ENCODE assay signal across 22 cellular contexts in genomic region chr7:128219646-128220045, GRCh38. TPM values are rescaled to one million over a fixed set of nuclear protein-coding genes. Genes with fewer than 3 reads are reported as not detected.
DNase-seq lines count a peak whose midpoint lies in the region; TF ChIP-seq lines count a peak whose summit lies in the region.
"Had no signal": no experiment of that assay in that cellular context is flagged by ENCODE, and none has a peak within 500 bp of the region (broad histone marks: within the 10 kb centered on the region; RNA-seq: fewer than 3 reads in every experiment).

No MANE protein-coding gene starts in this region.

- H3K27me3 ChIP-seq in neutrophil (no peaks in the 10 kb centered on the region), sigmoid colon (peaks cover 0 to 4% (median 0%) of the 10 kb centered on the region in 3 donors)
- H3K27me3 ChIP-seq: BE2C; BLaER1 treated with 17β-estradiol and CSF1 and Interleukin-3, amounts not matched to agents 10 nM and 100 nM had no signal

- H3K9me3 Mint-ChIP-seq in CD14-positive monocyte (peaks cover 0 to 9% (median 2%) of the 10 kb centered on the region in 7 donors), glutamatergic neuron (ENCODE audit: unreplicated experiment) (no peaks in the 10 kb centered on the region)
- H3K9me3 Mint-ChIP-seq: CD4-positive, alpha-beta memory T cell had no signal

- H3K36me3 ChIP-seq in neutrophil: no peaks in the 10 kb centered on the region
- H3K36me3 ChIP-seq in sigmoid colon: no peaks in the 10 kb centered on the region
- H3K36me3 ChIP-seq: BE2C; BLaER1 treated with 17β-estradiol and CSF1 and Interleukin-3, amounts not matched to agents 10 nM and 100 nM had no signal

- DNase-seq in CD14-positive monocyte (ENCODE audit: low spot score): no peak
- DNase-seq in glutamatergic neuron: no peak
- DNase-seq in sigmoid colon: peak; percentile 20
- no peak for DNase-seq in NCI-H2171 treated with DMSO at 0.1 percent for 48 hours (lab: John Stamatoyannopoulos, UW)
- DNase-seq in hepatic stellate cell (ENCODE audit: low spot score): no peak
- DNase-seq in DMS79 (lab: John Stamatoyannopoulos, UW): no peak
- DNase-seq: 8988T; ACHN; AML-193; BE2C; Calu3; CD4-positive, alpha-beta memory T cell; COR-L47; DMS53; DND-41; GM23248; H7; HCEC 1CT had no signal

- H3K9me3 ChIP-seq in neutrophil (no peaks in the 10 kb centered on the region), sigmoid colon (no peaks in the 10 kb centered on the region)
- H3K9me3 ChIP-seq: A549, BE2C had no signal

- no peak for TF ChIP-seq POLR2A in sigmoid colon (IDR thresholded peaks at IDR 0.05)

- H3K36me3 Mint-ChIP-seq in CD14-positive monocyte (peaks cover 0 to 7% of the 10 kb centered on the region in 2 donors), glutamatergic neuron (ENCODE audit: unreplicated experiment) (peaks cover 4% of the 10 kb centered on the region)
- H3K36me3 Mint-ChIP-seq: CD4-positive, alpha-beta memory T cell had no signal

- WGBS in sigmoid colon, 2 donors: 77 to 82% methylated on average over 2 of the region's 2 CpGs

- H3K4me3 ChIP-seq in neutrophil (ENCODE audit: low read depth in 1 of 2, low read length in 1 of 2) (no peak overlapping the region), sigmoid colon (no peak overlapping the region)
- H3K4me3 ChIP-seq: A549; BLaER1 treated with 17β-estradiol and CSF1 and Interleukin-3, amounts not matched to agents 10 nM and 100 nM; GM23248 had no signal

- peak overlapping the region in 6 of 7 donors; percentile 9 to 81 (median 46) for H3K27ac Mint-ChIP-seq in CD14-positive monocyte
- H3K27ac Mint-ChIP-seq in glutamatergic neuron (ENCODE audit: unreplicated experiment): no peak overlapping the region
- H3K27ac Mint-ChIP-seq: CD4-positive, alpha-beta memory T cell had no signal

- H3K4me1 Mint-ChIP-seq in CD14-positive monocyte (peaks cover 70% of the 10 kb centered on the region), glutamatergic neuron (ENCODE audit: low read depth, unreplicated experiment) (peaks cover 9% of the 10 kb centered on the region)
- H3K4me1 Mint-ChIP-seq: CD4-positive, alpha-beta memory T cell had no signal

- no peak for TF ChIP-seq EP300 in sigmoid colon (IDR thresholded peaks at IDR 0.05)

- H3K27me3 Mint-ChIP-seq in CD14-positive monocyte (ENCODE audit: low read depth in 3 of 3) (peaks cover 0 to 3% (median 2%) of the 10 kb centered on the region in 3 donors), glutamatergic neuron (ENCODE audit: unreplicated experiment) (peaks cover 6% of the 10 kb centered on the region)

- H3K4me3 Mint-ChIP-seq in CD14-positive monocyte: no peak overlapping the region
- peak overlapping the region; percentile 53 for H3K4me3 Mint-ChIP-seq in glutamatergic neuron (ENCODE audit: unreplicated experiment)
- H3K4me3 Mint-ChIP-seq: CD4-positive, alpha-beta memory T cell had no signal

- TF ChIP-seq CTCF in CD14-positive monocyte (IDR thresholded peaks at IDR 0.05) (no peak), glutamatergic neuron (IDR thresholded peaks at IDR 0.05; ENCODE audit: partially characterized antibody, unreplicated experiment) (no peak), neutrophil (IDR thresholded peaks at IDR 0.05) (no peak), sigmoid colon (IDR thresholded peaks at IDR 0.05) (no peak)

- H3K27ac ChIP-seq in neutrophil (peak overlapping the region; percentile 85), sigmoid colon (no peak overlapping the region)
- H3K27ac ChIP-seq: A549; BLaER1 treated with 17β-estradiol and CSF1 and Interleukin-3, amounts not matched to agents 10 nM and 100 nM; GM23248 had no signal

- peaks cover 66 to 83% of the 10 kb centered on the region in 2 experiments for H3K4me1 ChIP-seq in neutrophil (ENCODE audit: control insufficient read depth in 1 of 2, insufficient read depth in 1 of 2, low read depth in 1 of 2, low read length in 1 of 2)
- H3K4me1 ChIP-seq in sigmoid colon: peaks cover 0 to 9% (median 3%) of the 10 kb centered on the region in 4 donors

- intact Hi-C loops in CD14-positive monocyte (cut with micrococcal nuclease) (loop anchor here in 1 of 2 donors (10.0 kb wide), 1 partner anchor 185 kb away; the partner anchor contains the start of gene LRRC4), sigmoid colon (cut with DNase I) (no loop called here)

RNA-seq across cellular contexts. Expression of gene LEP, which starts 21.4 kb away (rescaled TPM):
- polyA plus RNA-seq in CD14-positive monocyte (under 1 TPM; 0.12 to 0.13 TPM), sigmoid colon (1 to 10 TPM in 1 of 3 donors, not detected in 2; 5.4 TPM)
- total RNA-seq in glutamatergic neuron (ENCODE audit: unreplicated experiment) (not detected), sigmoid colon (1 to 10 TPM in 1 of 4 donors, under 1 TPM in 2, not detected in 1; 0.16 to 1.4 (median 0.27) TPM)
- total RNA-seq: Calu3; CD4-positive, alpha-beta memory T cell; H1; H7 had no signal
- polyA plus RNA-seq: A549; CD4-positive, alpha-beta memory T cell; H1 had no signal
